7 cellular contexts compared by ENCODE assay signal in genomic region chr18:77108001-77108692, GRCh38.
DNase-seq lines count a peak whose midpoint lies in the region; ATAC-seq and TF ChIP-seq lines count a peak whose summit lies in the region.

No MANE protein-coding gene starts in this region.

- H3K9me2 ChIP-seq in MM.1S (replicated peaks; ENCODE audit: insufficient read depth, low read length), result no peaks in the 10 kb centered on the region

- H3F3A ChIP-seq in MM.1S (ENCODE audit: insufficient read depth, low read length), result peaks cover 2% of the 10 kb centered on the region; the same call in 1 of the 2 replicates

- H3K9ac ChIP-seq in MM.1S (ENCODE audit: low read length), result no peak overlapping the region

- H4K20me1 ChIP-seq in MM.1S (ENCODE audit: insufficient read depth, low read length), result no peaks in the 10 kb centered on the region

- no peaks in the 10 kb centered on the region for H3K79me2 ChIP-seq in MM.1S (ENCODE audit: low read length)

- H3K27ac ChIP-seq in MM.1S (ENCODE audit: low read length) (peak overlapping the region; percentile 25; the same call in 1 of the 2 replicates), layer of hippocampus (ENCODE audit: low read depth, low read length) (peak overlapping the region; percentile 23), substantia nigra (ENCODE audit: low read depth, low read length, poor library complexity, severe bottlenecking) (peak overlapping the region; percentile 36)

- H3K4me1 ChIP-seq in MM.1S (ENCODE audit: low read length), result peaks cover 17% of the 10 kb centered on the region

- peak; percentile 75 for ATAC-seq in GM21619 (IDR thresholded peaks at IDR 0.05; ENCODE audit: unreplicated experiment)

- no peak for TF ChIP-seq CTCF in GM12865 (IDR thresholded peaks at IDR 0.05; ENCODE audit: insufficient read depth, low read depth, low read length, missing control alignments)
- TF ChIP-seq CTCF in MM.1S (IDR thresholded peaks at IDR 0.05; ENCODE audit: low read length), result no peak

- peak overlapping the region; percentile 53 for H3K4me2 ChIP-seq in MM.1S (ENCODE audit: low read depth, low read length)

- H3K27me3 ChIP-seq in MM.1S (replicated peaks; ENCODE audit: insufficient read depth, low read length) (no peaks in the 10 kb centered on the region), layer of hippocampus (ENCODE audit: control insufficient read depth, insufficient read depth, low read length) (no peaks in the 10 kb centered on the region)

- DNase-seq in GM12865 (ENCODE audit: low read depth), result peak; percentile 62
- peak; percentile 26 for DNase-seq in MM.1S
- peak; percentile 98 for DNase-seq in amniotic epithelial cell (ENCODE audit: low read depth)
- DNase-seq in substantia nigra (lab: John Stamatoyannopoulos, UW), result peak in 16 of 49 donors; percentile 23 to 56 (median 41)
- DNase-seq in COR-L47 (lab: John Stamatoyannopoulos, UW), result no peak

- no peak overlapping the region for H2AFZ ChIP-seq in MM.1S (ENCODE audit: low read length)

- H3K36me3 ChIP-seq in MM.1S (replicated peaks; ENCODE audit: insufficient read depth, low read length), result no peaks in the 10 kb centered on the region

- H3K9me3 ChIP-seq in MM.1S (replicated peaks; ENCODE audit: insufficient read depth, low read length), result no peaks in the 10 kb centered on the region

- H3K4me3 ChIP-seq in GM12865 (ENCODE audit: low read depth, low read length), result peak overlapping the region; percentile 4; the same call in 1 of the 2 replicates
- no peak overlapping the region for H3K4me3 ChIP-seq in MM.1S (ENCODE audit: low read length)
